In genomic region chr3:123778991-123779622, GRCh38 we compare ENCODE assay signal across 19 cellular contexts.
DNase-seq lines count a peak whose midpoint lies in the region; ATAC-seq and TF ChIP-seq lines count a peak whose summit lies in the region.
"Had no signal": no experiment of that assay in that cellular context is flagged by ENCODE, and none has a peak within 500 bp of the region (broad histone marks: within the 10 kb centered on the region; RNA-seq: fewer than 3 reads in every experiment).

No MANE protein-coding gene starts in this region.

- H3K36me3 Mint-ChIP-seq in nephron progenitor cell (ENCODE audit: low read depth), result no peaks in the 10 kb centered on the region
- no peaks in the 10 kb centered on the region for H3K36me3 Mint-ChIP-seq in type B pancreatic cell

- peak; percentile 86 for ATAC-seq in gastroesophageal sphincter
- ATAC-seq: esophagus mucosa, Panc1 had no signal

- H3K27ac Mint-ChIP-seq in nephron progenitor cell, result peak overlapping the region; percentile 24
- no peak overlapping the region for H3K27ac Mint-ChIP-seq in type B pancreatic cell

- intact Hi-C loops in transverse colon (cut with DNase I; ENCODE audit: low total_unique reads), result no loop called here

- H3K27ac ChIP-seq in gastroesophageal sphincter (peak overlapping the region; percentile 72 to 84 (median 74)), transverse colon (peak overlapping the region; percentile 18 to 87 (median 56))
- H3K27ac ChIP-seq: cardiac muscle cell, SJSA1, VCaP had no signal

- H3K4me3 ChIP-seq in gastroesophageal sphincter (no peak overlapping the region), transverse colon (no peak overlapping the region)
- H3K4me3 ChIP-seq: cardiac muscle cell, mucosa of descending colon, SJSA1 had no signal

- H3K27me3 ChIP-seq in gastroesophageal sphincter (no peaks in the 10 kb centered on the region), transverse colon (no peaks in the 10 kb centered on the region)
- H3K27me3 ChIP-seq: cardiac muscle cell, SJSA1 had no signal

- H3K9me3 Mint-ChIP-seq in nephron progenitor cell, result no peaks in the 10 kb centered on the region
- H3K9me3 Mint-ChIP-seq in type B pancreatic cell, result no peaks in the 10 kb centered on the region

- no peak for TF ChIP-seq POLR2A in gastroesophageal sphincter (IDR thresholded peaks at IDR 0.05)
- no peak for TF ChIP-seq POLR2A in transverse colon (IDR thresholded peaks at IDR 0.05)
- TF ChIP-seq POLR2A in erythroblast (IDR thresholded peaks at IDR 0.05; ENCODE audit: low read length), result no peak

- H3K27me3 Mint-ChIP-seq in nephron progenitor cell (ENCODE audit: low read depth, poor library complexity), result peaks cover 2% of the 10 kb centered on the region
- peaks cover 8% of the 10 kb centered on the region for H3K27me3 Mint-ChIP-seq in type B pancreatic cell

- peak; percentile 76 for DNase-seq in SK-N-DZ (ENCODE audit: low spot score)
- no peak for DNase-seq in nephron progenitor cell
- no peak for DNase-seq in transverse colon
- DNase-seq in RPMI8226, result no peak
- no peak for DNase-seq in type B pancreatic cell (ENCODE audit: extremely low spot score, unreplicated experiment)
- DNase-seq in NOMO-1 treated with DMSO at 0.1 percent for 48 hours (lab: John Stamatoyannopoulos, UW; ENCODE audit: unreplicated experiment), result no peak
- no peak for DNase-seq in erythroblast (lab: John Stamatoyannopoulos, UW)
- DNase-seq: activated effector memory CD4-positive, alpha-beta T cell treated with anti-CD3 and anti-CD28 coated beads, Interleukin-2, amount 50 U/mL, for 16 hours; GF-D8; left colon; mucosa of descending colon; NCI-H1694 treated with DMSO at 0.1 percent for 48 hours; stimulated activated CD4-positive, alpha-beta T cell treated with anti-CD3 and anti-CD28 coated beads, Interleukin-12 subunit alpha, Interleukin-12 subunit beta, amount 100 ng/mL, for 4 hours had no signal

- no peak for TF ChIP-seq CTCF in gastroesophageal sphincter (IDR thresholded peaks at IDR 0.05)
- TF ChIP-seq CTCF in nephron progenitor cell (IDR thresholded peaks at IDR 0.05), result no peak
- no peak for TF ChIP-seq CTCF in transverse colon (IDR thresholded peaks at IDR 0.05)
- no peak for TF ChIP-seq CTCF in type B pancreatic cell (conservative IDR thresholded peaks at IDR 0.05)

- in situ Hi-C loops in transverse colon (cut with MboI; ENCODE audit: low pct_ligation_motif_present in 1 of 4, low pct_unique_long_range_greater_than_20kb in 1 of 4, low sequenced_read_pairs in 3 of 4), result no loop called here

- H3K4me1 ChIP-seq in gastroesophageal sphincter (peaks cover 9 to 74% (median 25%) of the 10 kb centered on the region in 3 donors), transverse colon (peaks cover 7 to 55% (median 35%) of the 10 kb centered on the region in 4 donors)

- H3K36me3 ChIP-seq in gastroesophageal sphincter (no peaks in the 10 kb centered on the region), transverse colon (no peaks in the 10 kb centered on the region)
- H3K36me3 ChIP-seq: cardiac muscle cell, SJSA1 had no signal

- WGBS in gastroesophageal sphincter (ENCODE audit: low coverage in 1 of 2), 2 donors, result 0 to 43% methylated on average over 1 to 3 of the region's 8 CpGs
- WGBS in transverse colon (ENCODE audit: low coverage in 1 of 2), 2 donors, result 69% methylated on average over 8 of the region's 8 CpGs; no CpG with 5 or more reads in 1 of the 2 donors

- H3K9me3 ChIP-seq in gastroesophageal sphincter (no peaks in the 10 kb centered on the region), transverse colon (no peaks in the 10 kb centered on the region)
- H3K9me3 ChIP-seq: mucosa of descending colon, SJSA1 had no signal

- H3K4me1 Mint-ChIP-seq in nephron progenitor cell (peaks cover 16% of the 10 kb centered on the region), type B pancreatic cell (ENCODE audit: unreplicated experiment) (peaks cover 20% of the 10 kb centered on the region)

- H3K4me3 Mint-ChIP-seq in nephron progenitor cell, result no peak overlapping the region
- H3K4me3 Mint-ChIP-seq in type B pancreatic cell, result no peak overlapping the region

- TF ChIP-seq EP300 in gastroesophageal sphincter (IDR thresholded peaks at IDR 0.05) (no peak), transverse colon (IDR thresholded peaks at IDR 0.05; ENCODE audit: low read depth) (no peak)
